Comparison of ENCODE assay signal across 8 cellular contexts in genomic region chr17:8222380-8222629, GRCh38. TPM values are rescaled to one million over a fixed set of nuclear protein-coding genes. Genes with fewer than 3 reads are reported as not detected.
DNase-seq lines count a peak whose midpoint lies in the region; ATAC-seq and TF ChIP-seq lines count a peak whose summit lies in the region.

No MANE protein-coding gene starts in this region.

- H3K4me1 ChIP-seq in HUES6 (ENCODE audit: control insufficient read depth, insufficient read depth, low read length) (peaks cover 11% of the 10 kb centered on the region; the same call in 1 of the 2 replicates), mucosa of descending colon (ENCODE audit: low read depth) (peaks cover 22% of the 10 kb centered on the region)

- H3K27ac ChIP-seq in C4-2B = peak overlapping the region; percentile 93
- H3K27ac ChIP-seq in HUES6 (ENCODE audit: low read depth, low read length) = no peak overlapping the region

- ATAC-seq in GM19452 (IDR thresholded peaks at IDR 0.05; ENCODE audit: unreplicated experiment) = peak; percentile 30
- peak; percentile 59 for ATAC-seq in mucosa of descending colon

- H3K36me3 Mint-ChIP-seq in brain = no peaks in the 10 kb centered on the region

- peaks cover 0 to 34% (median 4%) of the 10 kb centered on the region in 5 experiments for H3K9me3 Mint-ChIP-seq in brain

- no peaks in the 10 kb centered on the region for H3K27me3 ChIP-seq in HUES6 (ENCODE audit: control insufficient read depth, insufficient read depth, low read length)

- no peaks in the 10 kb centered on the region for H3K9me3 ChIP-seq in HUES6 (ENCODE audit: control insufficient read depth, insufficient read depth, low read depth, low read length)
- H3K9me3 ChIP-seq in mucosa of descending colon = no peaks in the 10 kb centered on the region

- H3K4me1 Mint-ChIP-seq in brain = peaks cover 56% of the 10 kb centered on the region

- H3K27ac Mint-ChIP-seq in brain = peak overlapping the region; percentile 99 to 100 (median 100)

- DNase-seq in mucosa of descending colon (no peak), GDM1 (lab: John Stamatoyannopoulos, UW) (no peak), NCI-H82 treated with DMSO at 0.1 percent for 48 hours (lab: John Stamatoyannopoulos, UW; ENCODE audit: unreplicated experiment) (no peak), HK-2 (ENCODE audit: unreplicated experiment) (no peak)

- H3K4me3 Mint-ChIP-seq in brain = peak overlapping the region; percentile 95 to 100 (median 98)

- intact Hi-C loops in mucosa of descending colon (cut with DNase I, micrococcal nuclease) = loop anchor here in 1 of 2 donors (2.0 kb wide), 1 partner anchor 36 kb away; no protein-coding TSS in a partner anchor

- H3K4me3 ChIP-seq in HUES6 (ENCODE audit: low read depth, low read length) (peak overlapping the region; percentile 78), mucosa of descending colon (peak overlapping the region; percentile 42)

- TF ChIP-seq CTCF in C4-2B (conservative IDR thresholded peaks at IDR 0.05) (no peak), brain (conservative IDR thresholded peaks at IDR 0.05) (no peak), mucosa of descending colon (IDR thresholded peaks at IDR 0.05) (no peak)

- H3K9ac ChIP-seq in HUES6 (ENCODE audit: low read length) = peak overlapping the region; percentile 87

- H3K36me3 ChIP-seq in HUES6 (ENCODE audit: control insufficient read depth, insufficient read depth, low read length) (peaks cover 3% of the 10 kb centered on the region), mucosa of descending colon (ENCODE audit: low read depth) (no peaks in the 10 kb centered on the region)

- peaks cover 38% of the 10 kb centered on the region for H3K27me3 Mint-ChIP-seq in brain

RNA-seq across cellular contexts. Expression of gene AURKB, which starts 11.9 kb away (rescaled TPM):
- polyA plus RNA-seq in brain (ENCODE audit: insufficient read depth, low read depth, low replicate concordance) = 55.1 TPM
- total RNA-seq in mucosa of descending colon = 10 to 100 TPM in 1 of 3 donors, 1 to 10 TPM in 2; 5.2 to 27.3 (median 5.7) TPM

RNA-seq across cellular contexts. Expression of gene CTC1, which starts 25.6 kb away (rescaled TPM):
- 21.4 TPM for polyA plus RNA-seq in brain (ENCODE audit: insufficient read depth, low read depth, low replicate concordance)
- 10 to 100 TPM; 35.6 to 59.6 (median 57.7) TPM for total RNA-seq in mucosa of descending colon

RNA-seq across cellular contexts. Expression of gene PFAS, which starts 26.8 kb away (rescaled TPM):
- 20.4 TPM for polyA plus RNA-seq in brain (ENCODE audit: insufficient read depth, low read depth, low replicate concordance)
- 10 to 100 TPM; 18.7 to 31.7 (median 30.1) TPM for total RNA-seq in mucosa of descending colon

RNA-seq across cellular contexts. Expression of gene BORCS6, which starts 32.3 kb away (rescaled TPM):
- 8.7 TPM for polyA plus RNA-seq in brain (ENCODE audit: insufficient read depth, low read depth, low replicate concordance)
- 10 to 100 TPM; 10.5 to 11.4 (median 11.0) TPM for total RNA-seq in mucosa of descending colon

RNA-seq across cellular contexts. Expression of gene TMEM107, which starts 46.1 kb away (rescaled TPM):
- polyA plus RNA-seq in brain (ENCODE audit: insufficient read depth, low read depth, low replicate concordance) = 47.2 TPM
- 10 to 100 TPM in 1 of 3 donors, 1 to 10 TPM in 2; 8.0 to 19.1 (median 9.6) TPM for total RNA-seq in mucosa of descending colon
